ENCODE assay signal across 1 cellular context in the genomic region with DNA sequence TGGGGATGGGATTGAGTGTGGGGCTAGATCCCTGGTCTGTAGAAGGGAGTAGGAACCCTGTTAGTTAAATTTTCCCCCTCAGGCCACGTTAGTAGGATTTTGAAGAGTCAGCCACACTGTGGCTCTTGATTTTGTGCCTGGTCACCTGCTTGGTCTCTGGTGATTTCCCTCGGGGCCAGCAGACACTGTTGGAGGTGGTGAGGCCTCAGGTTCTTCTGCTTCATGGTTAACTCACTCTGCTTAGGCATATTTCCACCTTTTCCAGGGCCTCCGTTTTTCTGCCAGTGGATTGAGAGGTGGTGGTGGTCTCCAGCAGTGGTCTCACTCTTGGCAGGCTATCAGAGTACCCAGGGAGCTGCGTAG.
TF ChIP-seq lines count a peak whose summit lies in the region.

No MANE protein-coding gene starts in this region.

TF ChIP-seq in GM23338, 12 proteins besides CTCF, POLR2A, EP300 and RAD21:
- TF ChIP-seq, protein P1, sequence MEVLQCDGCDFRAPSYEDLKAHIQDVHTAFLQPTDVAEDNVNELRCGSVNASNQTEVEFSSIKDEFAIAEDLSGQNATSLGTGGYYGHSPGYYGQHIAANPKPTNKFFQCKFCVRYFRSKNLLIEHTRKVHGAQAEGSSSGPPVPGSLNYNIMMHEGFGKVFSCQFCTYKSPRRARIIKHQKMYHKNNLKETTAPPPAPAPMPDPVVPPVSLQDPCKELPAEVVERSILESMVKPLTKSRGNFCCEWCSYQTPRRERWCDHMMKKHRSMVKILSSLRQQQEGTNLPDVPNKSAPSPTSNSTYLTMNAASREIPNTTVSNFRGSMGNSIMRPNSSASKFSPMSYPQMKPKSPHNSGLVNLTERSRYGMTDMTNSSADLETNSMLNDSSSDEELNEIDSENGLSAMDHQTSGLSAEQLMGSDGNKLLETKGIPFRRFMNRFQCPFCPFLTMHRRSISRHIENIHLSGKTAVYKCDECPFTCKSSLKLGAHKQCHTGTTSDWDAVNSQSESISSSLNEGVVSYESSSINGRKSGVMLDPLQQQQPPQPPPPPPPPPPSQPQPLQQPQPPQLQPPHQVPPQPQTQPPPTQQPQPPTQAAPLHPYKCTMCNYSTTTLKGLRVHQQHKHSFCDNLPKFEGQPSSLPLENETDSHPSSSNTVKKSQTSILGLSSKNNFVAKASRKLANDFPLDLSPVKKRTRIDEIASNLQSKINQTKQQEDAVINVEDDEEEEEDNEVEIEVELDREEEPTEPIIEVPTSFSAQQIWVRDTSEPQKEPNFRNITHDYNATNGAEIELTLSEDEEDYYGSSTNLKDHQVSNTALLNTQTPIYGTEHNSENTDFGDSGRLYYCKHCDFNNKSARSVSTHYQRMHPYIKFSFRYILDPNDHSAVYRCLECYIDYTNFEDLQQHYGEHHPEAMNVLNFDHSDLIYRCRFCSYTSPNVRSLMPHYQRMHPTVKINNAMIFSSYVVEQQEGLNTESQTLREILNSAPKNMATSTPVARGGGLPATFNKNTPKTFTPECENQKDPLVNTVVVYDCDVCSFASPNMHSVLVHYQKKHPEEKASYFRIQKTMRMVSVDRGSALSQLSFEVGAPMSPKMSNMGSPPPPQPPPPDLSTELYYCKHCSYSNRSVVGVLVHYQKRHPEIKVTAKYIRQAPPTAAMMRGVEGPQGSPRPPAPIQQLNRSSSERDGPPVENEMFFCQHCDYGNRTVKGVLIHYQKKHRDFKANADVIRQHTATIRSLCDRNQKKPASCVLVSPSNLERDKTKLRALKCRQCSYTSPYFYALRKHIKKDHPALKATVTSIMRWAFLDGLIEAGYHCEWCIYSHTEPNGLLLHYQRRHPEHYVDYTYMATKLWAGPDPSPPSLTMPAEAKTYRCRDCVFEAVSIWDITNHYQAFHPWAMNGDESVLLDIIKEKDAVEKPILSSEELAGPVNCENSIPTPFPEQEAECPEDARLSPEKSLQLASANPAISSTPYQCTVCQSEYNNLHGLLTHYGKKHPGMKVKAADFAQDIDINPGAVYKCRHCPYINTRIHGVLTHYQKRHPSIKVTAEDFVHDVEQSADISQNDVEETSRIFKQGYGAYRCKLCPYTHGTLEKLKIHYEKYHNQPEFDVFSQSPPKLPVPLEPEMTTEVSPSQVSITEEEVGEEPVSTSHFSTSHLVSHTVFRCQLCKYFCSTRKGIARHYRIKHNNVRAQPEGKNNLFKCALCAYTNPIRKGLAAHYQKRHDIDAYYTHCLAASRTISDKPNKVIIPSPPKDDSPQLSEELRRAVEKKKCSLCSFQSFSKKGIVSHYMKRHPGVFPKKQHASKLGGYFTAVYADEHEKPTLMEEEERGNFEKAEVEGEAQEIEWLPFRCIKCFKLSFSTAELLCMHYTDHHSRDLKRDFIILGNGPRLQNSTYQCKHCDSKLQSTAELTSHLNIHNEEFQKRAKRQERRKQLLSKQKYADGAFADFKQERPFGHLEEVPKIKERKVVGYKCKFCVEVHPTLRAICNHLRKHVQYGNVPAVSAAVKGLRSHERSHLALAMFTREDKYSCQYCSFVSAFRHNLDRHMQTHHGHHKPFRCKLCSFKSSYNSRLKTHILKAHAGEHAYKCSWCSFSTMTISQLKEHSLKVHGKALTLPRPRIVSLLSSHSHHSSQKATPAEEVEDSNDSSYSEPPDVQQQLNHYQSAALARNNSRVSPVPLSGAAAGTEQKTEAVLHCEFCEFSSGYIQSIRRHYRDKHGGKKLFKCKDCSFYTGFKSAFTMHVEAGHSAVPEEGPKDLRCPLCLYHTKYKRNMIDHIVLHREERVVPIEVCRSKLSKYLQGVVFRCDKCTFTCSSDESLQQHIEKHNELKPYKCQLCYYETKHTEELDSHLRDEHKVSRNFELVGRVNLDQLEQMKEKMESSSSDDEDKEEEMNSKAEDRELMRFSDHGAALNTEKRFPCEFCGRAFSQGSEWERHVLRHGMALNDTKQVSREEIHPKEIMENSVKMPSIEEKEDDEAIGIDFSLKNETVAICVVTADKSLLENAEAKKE (CRISPR knock-in tag; IDR thresholded peaks at IDR 0.05) = no peak
- TF ChIP-seq, protein P2, sequence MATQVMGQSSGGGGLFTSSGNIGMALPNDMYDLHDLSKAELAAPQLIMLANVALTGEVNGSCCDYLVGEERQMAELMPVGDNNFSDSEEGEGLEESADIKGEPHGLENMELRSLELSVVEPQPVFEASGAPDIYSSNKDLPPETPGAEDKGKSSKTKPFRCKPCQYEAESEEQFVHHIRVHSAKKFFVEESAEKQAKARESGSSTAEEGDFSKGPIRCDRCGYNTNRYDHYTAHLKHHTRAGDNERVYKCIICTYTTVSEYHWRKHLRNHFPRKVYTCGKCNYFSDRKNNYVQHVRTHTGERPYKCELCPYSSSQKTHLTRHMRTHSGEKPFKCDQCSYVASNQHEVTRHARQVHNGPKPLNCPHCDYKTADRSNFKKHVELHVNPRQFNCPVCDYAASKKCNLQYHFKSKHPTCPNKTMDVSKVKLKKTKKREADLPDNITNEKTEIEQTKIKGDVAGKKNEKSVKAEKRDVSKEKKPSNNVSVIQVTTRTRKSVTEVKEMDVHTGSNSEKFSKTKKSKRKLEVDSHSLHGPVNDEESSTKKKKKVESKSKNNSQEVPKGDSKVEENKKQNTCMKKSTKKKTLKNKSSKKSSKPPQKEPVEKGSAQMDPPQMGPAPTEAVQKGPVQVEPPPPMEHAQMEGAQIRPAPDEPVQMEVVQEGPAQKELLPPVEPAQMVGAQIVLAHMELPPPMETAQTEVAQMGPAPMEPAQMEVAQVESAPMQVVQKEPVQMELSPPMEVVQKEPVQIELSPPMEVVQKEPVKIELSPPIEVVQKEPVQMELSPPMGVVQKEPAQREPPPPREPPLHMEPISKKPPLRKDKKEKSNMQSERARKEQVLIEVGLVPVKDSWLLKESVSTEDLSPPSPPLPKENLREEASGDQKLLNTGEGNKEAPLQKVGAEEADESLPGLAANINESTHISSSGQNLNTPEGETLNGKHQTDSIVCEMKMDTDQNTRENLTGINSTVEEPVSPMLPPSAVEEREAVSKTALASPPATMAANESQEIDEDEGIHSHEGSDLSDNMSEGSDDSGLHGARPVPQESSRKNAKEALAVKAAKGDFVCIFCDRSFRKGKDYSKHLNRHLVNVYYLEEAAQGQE (IDR thresholded peaks at IDR 0.05; ENCODE audit: unreplicated experiment) = no peak
- TF ChIP-seq ZNF331 (CRISPR knock-in tag; IDR thresholded peaks at IDR 0.05; ENCODE audit: low read depth) (no peak), POLR2AphosphoS5 (IDR thresholded peaks at IDR 0.05; ENCODE audit: low read depth) (no peak), JUNB (IDR thresholded peaks at IDR 0.05; ENCODE audit: unreplicated experiment) (no peak), CREB1 (CRISPR knock-in tag; IDR thresholded peaks at IDR 0.05; ENCODE audit: low read depth) (no peak), STAT1 (IDR thresholded peaks at IDR 0.05; ENCODE audit: unreplicated experiment) (no peak), EZH2phosphoT487 (IDR thresholded peaks at IDR 0.05; ENCODE audit: unreplicated experiment) (no peak), EZH2 (IDR thresholded peaks at IDR 0.05; ENCODE audit: low read depth, unreplicated experiment) (no peak), ZNF114 (CRISPR knock-in tag; IDR thresholded peaks at IDR 0.05) (no peak), NANOG (IDR thresholded peaks at IDR 0.05; ENCODE audit: borderline replicate concordance) (no peak)
- TF ChIP-seq, protein P3, sequence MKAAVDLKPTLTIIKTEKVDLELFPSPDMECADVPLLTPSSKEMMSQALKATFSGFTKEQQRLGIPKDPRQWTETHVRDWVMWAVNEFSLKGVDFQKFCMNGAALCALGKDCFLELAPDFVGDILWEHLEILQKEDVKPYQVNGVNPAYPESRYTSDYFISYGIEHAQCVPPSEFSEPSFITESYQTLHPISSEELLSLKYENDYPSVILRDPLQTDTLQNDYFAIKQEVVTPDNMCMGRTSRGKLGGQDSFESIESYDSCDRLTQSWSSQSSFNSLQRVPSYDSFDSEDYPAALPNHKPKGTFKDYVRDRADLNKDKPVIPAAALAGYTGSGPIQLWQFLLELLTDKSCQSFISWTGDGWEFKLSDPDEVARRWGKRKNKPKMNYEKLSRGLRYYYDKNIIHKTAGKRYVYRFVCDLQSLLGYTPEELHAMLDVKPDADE (IDR thresholded peaks at IDR 0.05) = no peak
TF ChIP-seq in GM23338: peak in this region for 0.
